Comparison of ENCODE assay signal across 8 cellular contexts in genomic region chr19:55640043-55640576, GRCh38. TPM values are rescaled to one million over a fixed set of nuclear protein-coding genes. Genes with fewer than 3 reads are reported as not detected.
A peak's percentile ranks its signal among the peaks of the same experiment; 100 is the strongest.
DNase-seq lines count a peak whose midpoint lies in the region; ATAC-seq, FAIRE-seq and TF ChIP-seq lines count a peak whose summit lies in the region.

No MANE protein-coding gene starts in this region.

- H3K27me3 ChIP-seq in BJ (ENCODE audit: control insufficient read depth, insufficient read depth, low read length) (no peaks in the 10 kb centered on the region), right atrium auricular region (no peaks in the 10 kb centered on the region)

- H3K4me1 ChIP-seq in right atrium auricular region = peaks cover 0 to 78% of the 10 kb centered on the region in 2 donors

- no peak for FAIRE-seq in H54 (lab: Jason Lieb, UNC)

- CTCF ChIA-PET in BJ (lab: Yijun Ruan, JAX) = interaction anchor here (0.8 to 2.5 kb wide), 5 partner anchors 13 to 35 kb away, joined by 3 to 9 read pairs (median 3); partner anchors contain the start of genes U2AF2 and ZNF865

- no peak for DNase-seq in BJ (ENCODE audit: low read depth)
- DNase-seq in H54 (ENCODE audit: insufficient read length, low spot score) = no peak
- peak; percentile 72 for DNase-seq in SK-MEL-5 (ENCODE audit: low read depth, low spot score)
- peak; percentile 11 for DNase-seq in amniotic stem cell (lab: John Stamatoyannopoulos, UW)
- DNase-seq in right atrium auricular region (ENCODE audit: low spot score) = no peak
- DNase-seq in sciatic nerve (ENCODE audit: low spot score) = peak; percentile 84

- no peaks in the 10 kb centered on the region for H3K9me3 ChIP-seq in right atrium auricular region

- peak; percentile 35; the same call in 1 of the 2 replicates for TF ChIP-seq POLR2A in H54 (IDR thresholded peaks at IDR 0.05; ENCODE audit: low read depth, low read length)

- ATAC-seq in sciatic nerve = peak; percentile 62
- ATAC-seq in HG03095 (IDR thresholded peaks at IDR 0.05; ENCODE audit: unreplicated experiment) = no peak
- no peak for ATAC-seq in GM18858 (IDR thresholded peaks at IDR 0.05; ENCODE audit: unreplicated experiment)

- in situ Hi-C loops in SK-MEL-5 (cut with HindIII; ENCODE audit: low pct_unique_long_range_greater_than_20kb, low sequenced_read_pairs) = no loop called here

- H3K4me3 ChIP-seq in BJ (ENCODE audit: low read depth, low read length) (peak overlapping the region; percentile 75), right atrium auricular region (peak overlapping the region; percentile 85 to 97)

- intact Hi-C loops in sciatic nerve (cut with DNase I) = no loop called here

- H3K36me3 ChIP-seq in BJ (ENCODE audit: control insufficient read depth, insufficient read depth, low read length) (peaks cover 2% of the 10 kb centered on the region), right atrium auricular region (peaks cover 4% of the 10 kb centered on the region)

- TF ChIP-seq CTCF in BJ (IDR thresholded peaks at IDR 0.05; ENCODE audit: insufficient read depth, low read depth, low read length) = peak; percentile 60
- peak in 1 of 2 donors; percentile 66 for TF ChIP-seq CTCF in right atrium auricular region (IDR thresholded peaks at IDR 0.05)

- POLR2A ChIA-PET in BJ (lab: Charles Lee) = interaction anchor here (0.9 kb wide), 1 partner anchor 14 kb away, joined by 4 read pairs; no protein-coding TSS in a partner anchor

- H3K27ac ChIP-seq in right atrium auricular region = peak overlapping the region; percentile 94 to 97

RNA-seq across cellular contexts. Expression of gene ZNF580, which starts 0.7 kb away (rescaled TPM):
- 10.3 and 12.2 TPM in 2 replicates for polyA plus RNA-seq in BJ (2011; rRNA removed)
- polyA minus RNA-seq in BJ (2011; rRNA and poly(A)+ RNA removed) = 8.8 and 9.7 TPM in 2 replicates
- 2.8 and 4.0 TPM in 2 replicates for total RNA-seq in SK-MEL-5 (2014; rRNA removed; shearing (Covaris generic))
- 7.0 and 9.4 TPM in 2 replicates for polyA plus RNA-seq in SK-MEL-5 (2015; cell fraction: cytosol; rRNA removed)
- polyA plus RNA-seq in SK-MEL-5 (2015; cell fraction: nucleus; rRNA removed) = 37.4 and 40.0 TPM in 2 replicates
- total RNA-seq in right atrium auricular region = 10 to 100 TPM; 15.3 to 26.2 TPM
- 42.2 TPM for total RNA-seq in sciatic nerve

RNA-seq across cellular contexts. Expression of gene ZNF581, which starts 3.3 kb away (rescaled TPM):
- 22.1 and 31.3 TPM in 2 replicates for polyA plus RNA-seq in BJ (2011; rRNA removed)
- polyA minus RNA-seq in BJ (2011; rRNA and poly(A)+ RNA removed) = 17.4 and 25.2 TPM in 2 replicates
- total RNA-seq in SK-MEL-5 (2014; rRNA removed; shearing (Covaris generic)) = 10.6 and 15.3 TPM in 2 replicates
- polyA plus RNA-seq in SK-MEL-5 (2015; cell fraction: cytosol; rRNA removed) = 24.7 and 28.0 TPM in 2 replicates
- 10.9 and 16.6 TPM in 2 replicates for polyA plus RNA-seq in SK-MEL-5 (2015; cell fraction: nucleus; rRNA removed)
- total RNA-seq in right atrium auricular region = 1 to 10 TPM; 7.5 to 8.6 TPM
- 17.2 TPM for total RNA-seq in sciatic nerve

RNA-seq across cellular contexts. Expression of gene CCDC106, which starts 7.9 kb away (rescaled TPM):
- 5.5 and 8.9 TPM in 2 replicates for polyA plus RNA-seq in BJ (2011; rRNA removed)
- 4.2 and 4.5 TPM in 2 replicates for polyA minus RNA-seq in BJ (2011; rRNA and poly(A)+ RNA removed)
- total RNA-seq in SK-MEL-5 (2014; rRNA removed; shearing (Covaris generic)) = 8.3 and 10.1 TPM in 2 replicates
- polyA plus RNA-seq in SK-MEL-5 (2015; cell fraction: cytosol; rRNA removed) = 32.1 and 32.4 TPM in 2 replicates
- polyA plus RNA-seq in SK-MEL-5 (2015; cell fraction: nucleus; rRNA removed) = 25.7 and 27.5 TPM in 2 replicates
- total RNA-seq in right atrium auricular region = 10 to 100 TPM; 19.1 to 30.0 TPM
- total RNA-seq in sciatic nerve = 14.0 TPM

RNA-seq across cellular contexts. Expression of gene U2AF2, which starts 14.7 kb away (rescaled TPM):
- 152 and 170 TPM in 2 replicates for polyA plus RNA-seq in BJ (2011; rRNA removed)
- polyA minus RNA-seq in BJ (2011; rRNA and poly(A)+ RNA removed) = 65.9 and 93.2 TPM in 2 replicates
- 131 and 139 TPM in 2 replicates for total RNA-seq in SK-MEL-5 (2014; rRNA removed; shearing (Covaris generic))
- polyA plus RNA-seq in SK-MEL-5 (2015; cell fraction: cytosol; rRNA removed) = 235 and 249 TPM in 2 replicates
- polyA plus RNA-seq in SK-MEL-5 (2015; cell fraction: nucleus; rRNA removed) = 224 and 251 TPM in 2 replicates
- total RNA-seq in right atrium auricular region = 10 to 100 TPM; 39.0 to 61.0 TPM
- 127 TPM for total RNA-seq in sciatic nerve

RNA-seq across cellular contexts. Expression of gene ZNF784, which starts 15.7 kb away (rescaled TPM):
- 2.9 and 4.5 TPM in 2 replicates for polyA plus RNA-seq in BJ (2011; rRNA removed)
- polyA minus RNA-seq in BJ (2011; rRNA and poly(A)+ RNA removed) = 2.9 and 4.0 TPM in 2 replicates
- total RNA-seq in SK-MEL-5 (2014; rRNA removed; shearing (Covaris generic)) = 1.7 and 1.8 TPM in 2 replicates
- polyA plus RNA-seq in SK-MEL-5 (2015; cell fraction: cytosol; rRNA removed) = 1.5 and 1.7 TPM in 2 replicates
- polyA plus RNA-seq in SK-MEL-5 (2015; cell fraction: nucleus; rRNA removed) = 1.0 and 3.2 TPM in 2 replicates
- 10 to 100 TPM in 1 of 2 donors, 1 to 10 TPM in 1; 7.8 to 10.6 TPM for total RNA-seq in right atrium auricular region
- total RNA-seq in sciatic nerve = 4.0 TPM

Comparison
In these comparisons a context has a peak if more than half of its experiments do, and no peak if none do; other contexts are left out.
1. DNase-seq: peak in SK-MEL-5 (single experiment), amniotic stem cell (single experiment) and sciatic nerve (single experiment); none in BJ (single experiment), H54 (single experiment) and right atrium auricular region (single experiment).